ENCODE assay signal across 8 cellular contexts in genomic region chr3:50350527-50351317, GRCh38. TPM values are rescaled to one million over a fixed set of nuclear protein-coding genes. Genes with fewer than 3 reads are reported as not detected.
DNase-seq lines count a peak whose midpoint lies in the region; ATAC-seq and TF ChIP-seq lines count a peak whose summit lies in the region.

A gene with protein sequence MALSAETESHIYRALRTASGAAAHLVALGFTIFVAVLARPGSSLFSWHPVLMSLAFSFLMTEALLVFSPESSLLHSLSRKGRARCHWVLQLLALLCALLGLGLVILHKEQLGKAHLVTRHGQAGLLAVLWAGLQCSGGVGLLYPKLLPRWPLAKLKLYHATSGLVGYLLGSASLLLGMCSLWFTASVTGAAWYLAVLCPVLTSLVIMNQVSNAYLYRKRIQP (plus strand): TSS chr3:50350862. CDS start chr3:50351434, 572 bp downstream.
Gene NPRL2 (minus strand): TSS chr3:50350775. CDS start chr3:50350652, 123 bp downstream.

- intact Hi-C loops in lower lobe of right lung (cut with DNase I) = no loop called here

- peaks cover 0 to 65% (median 3%) of the 10 kb centered on the region in 3 donors for H3K36me3 Mint-ChIP-seq in CD8-positive, alpha-beta memory T cell

- peaks cover 21% of the 10 kb centered on the region for H3K36me3 ChIP-seq in CD8-positive, alpha-beta memory T cell (ENCODE audit: insufficient read depth, low read length)
- H3K36me3 ChIP-seq in ectodermal cell (ENCODE audit: control insufficient read depth, insufficient read depth, low read length) (peaks cover 9% of the 10 kb centered on the region), lower lobe of right lung (peaks cover 47% of the 10 kb centered on the region)

- H3K4me3 Mint-ChIP-seq in CD8-positive, alpha-beta memory T cell = peak within 1 kb of the TSS; percentile 96 to 99 (median 98)

- peak; percentile 98 to 100 (median 99) for DNase-seq in CD8-positive, alpha-beta memory T cell
- DNase-seq in HS-27A (ENCODE audit: low read depth) (peak; percentile 86), NK-92 (lab: John Stamatoyannopoulos, UW; ENCODE audit: unreplicated experiment) (peak; percentile 93), lower lobe of right lung (peak; percentile 98)
- DNase-seq in activated CD8-positive, alpha-beta memory T cell treated with anti-CD3 and anti-CD28 coated beads for 1 hour (ENCODE audit: extremely low read depth in 1 of 2, low read depth in 1 of 2) = peak; percentile 92 to 100
- DNase-seq in stimulated activated CD4-positive, alpha-beta T cell treated with anti-CD3 and anti-CD28 coated beads, TNF-alpha, amount 100 ng/mL, for 1 hour (ENCODE audit: low read depth in 3 of 3, low spot score in 1 of 3) = peak; percentile 96 to 99 (median 96)

- H3K27me3 Mint-ChIP-seq in CD8-positive, alpha-beta memory T cell = no peaks in the 10 kb centered on the region

- 2 to 3% methylated on average over 64 of the region's 64 CpGs for WGBS in ectodermal cell, 2 experiments

- no peaks in the 10 kb centered on the region for H3K27me3 ChIP-seq in CD8-positive, alpha-beta memory T cell (ENCODE audit: insufficient read depth, low read length, poor library complexity, severe bottlenecking)
- peaks cover 11% of the 10 kb centered on the region for H3K27me3 ChIP-seq in ectodermal cell (ENCODE audit: control insufficient read depth, insufficient read depth, low read length, poor library complexity, severe bottlenecking)
- no peaks in the 10 kb centered on the region for H3K27me3 ChIP-seq in lower lobe of right lung (ENCODE audit: low read depth)

- ATAC-seq in GM19467 (IDR thresholded peaks at IDR 0.05; ENCODE audit: unreplicated experiment) (peak; percentile 79), lower lobe of right lung (peak; percentile 96 to 97)

- peak within 1 kb of the TSS; percentile 100 for H3K4me3 ChIP-seq in CD8-positive, alpha-beta memory T cell (ENCODE audit: low read length)
- H3K4me3 ChIP-seq in ectodermal cell (ENCODE audit: insufficient read depth, low read depth, low read length) (peak within 1 kb of the TSS; percentile 67), lower lobe of right lung (peak within 1 kb of the TSS; percentile 76)

- POLR2A ChIA-PET in CD8-positive, alpha-beta memory T cell (lab: Charles Lee) = interaction anchor here (0.5 to 3.3 kb wide), 16 partner anchors 9 to 1929 kb away, joined by 3 to 51 read pairs (median 5); partner anchors contain the start of genes C3orf18, HYAL3, IFRD2 and NAA80

- H3K4me1 ChIP-seq in CD8-positive, alpha-beta memory T cell (ENCODE audit: insufficient read depth, low read length) = peaks cover 55% of the 10 kb centered on the region
- H3K4me1 ChIP-seq in ectodermal cell (ENCODE audit: control insufficient read depth, insufficient read depth, low read length) (peaks cover 3% of the 10 kb centered on the region), lower lobe of right lung (peaks cover 54% of the 10 kb centered on the region)

- CTCF ChIA-PET in CD8-positive, alpha-beta memory T cell (lab: Charles Lee) = interaction anchor here (0.9 to 9.6 kb wide), 13 partner anchors 10 to 265 kb away, joined by 3 to 103 read pairs (median 8); partner anchors contain the start of genes HYAL2, HYAL3, MAPKAPK3 and NAA80

- no peaks in the 10 kb centered on the region for H3K9me3 ChIP-seq in CD8-positive, alpha-beta memory T cell (ENCODE audit: low read length)
- H3K9me3 ChIP-seq in ectodermal cell (ENCODE audit: control insufficient read depth, low read length) = no peaks in the 10 kb centered on the region
- H3K9me3 ChIP-seq in lower lobe of right lung = no peaks in the 10 kb centered on the region

- peaks cover 49 to 82% (median 52%) of the 10 kb centered on the region in 3 donors for H3K4me1 Mint-ChIP-seq in CD8-positive, alpha-beta memory T cell

- H3K27ac Mint-ChIP-seq in CD8-positive, alpha-beta memory T cell = peak within 1 kb of the TSS; percentile 97 to 99 (median 98)

- H3K9me3 Mint-ChIP-seq in CD8-positive, alpha-beta memory T cell = no peaks in the 10 kb centered on the region

- peak within 1 kb of the TSS; percentile 95 for H3K27ac ChIP-seq in CD8-positive, alpha-beta memory T cell (ENCODE audit: low read depth, low read length)
- H3K27ac ChIP-seq in ectodermal cell (ENCODE audit: insufficient read depth, low read depth, low read length, poor library complexity, severe bottlenecking) = no peak within 1 kb of the TSS
- H3K27ac ChIP-seq in lower lobe of right lung = peak within 1 kb of the TSS; percentile 96

- TF ChIP-seq CTCF in lower lobe of right lung (IDR thresholded peaks at IDR 0.05) = no peak

RNA-seq across cellular contexts. Expression of the first gene that starts in this region (rescaled TPM):
- 10 to 100 TPM; 32.4 to 37.7 TPM for total RNA-seq in CD8-positive, alpha-beta memory T cell
- 78.2 TPM for polyA plus RNA-seq in CD8-positive, alpha-beta memory T cell
- 12.2 TPM for polyA plus RNA-seq in ectodermal cell (2013, experiment 1 of 4)
- 15.1 TPM for polyA plus RNA-seq in ectodermal cell (2013, experiment 2 of 4)
- polyA plus RNA-seq in ectodermal cell (2013, experiment 3 of 4) = 13.3 TPM
- 14.4 TPM for polyA plus RNA-seq in ectodermal cell (2013, experiment 4 of 4)
- 21.7 TPM for total RNA-seq in lower lobe of right lung

RNA-seq across cellular contexts. Expression of gene NPRL2, which starts in this region (rescaled TPM):
- total RNA-seq in CD8-positive, alpha-beta memory T cell = 10 to 100 TPM; 44.6 to 48.0 TPM
- polyA plus RNA-seq in CD8-positive, alpha-beta memory T cell = 59.5 TPM
- polyA plus RNA-seq in ectodermal cell (2013, experiment 1 of 4) = 30.4 TPM
- 28.8 TPM for polyA plus RNA-seq in ectodermal cell (2013, experiment 2 of 4)
- polyA plus RNA-seq in ectodermal cell (2013, experiment 3 of 4) = 36.7 TPM
- 31.7 TPM for polyA plus RNA-seq in ectodermal cell (2013, experiment 4 of 4)
- total RNA-seq in lower lobe of right lung = 17.7 TPM
